Comparison of ENCODE assay signal across 8 cellular contexts in the genomic region with DNA sequence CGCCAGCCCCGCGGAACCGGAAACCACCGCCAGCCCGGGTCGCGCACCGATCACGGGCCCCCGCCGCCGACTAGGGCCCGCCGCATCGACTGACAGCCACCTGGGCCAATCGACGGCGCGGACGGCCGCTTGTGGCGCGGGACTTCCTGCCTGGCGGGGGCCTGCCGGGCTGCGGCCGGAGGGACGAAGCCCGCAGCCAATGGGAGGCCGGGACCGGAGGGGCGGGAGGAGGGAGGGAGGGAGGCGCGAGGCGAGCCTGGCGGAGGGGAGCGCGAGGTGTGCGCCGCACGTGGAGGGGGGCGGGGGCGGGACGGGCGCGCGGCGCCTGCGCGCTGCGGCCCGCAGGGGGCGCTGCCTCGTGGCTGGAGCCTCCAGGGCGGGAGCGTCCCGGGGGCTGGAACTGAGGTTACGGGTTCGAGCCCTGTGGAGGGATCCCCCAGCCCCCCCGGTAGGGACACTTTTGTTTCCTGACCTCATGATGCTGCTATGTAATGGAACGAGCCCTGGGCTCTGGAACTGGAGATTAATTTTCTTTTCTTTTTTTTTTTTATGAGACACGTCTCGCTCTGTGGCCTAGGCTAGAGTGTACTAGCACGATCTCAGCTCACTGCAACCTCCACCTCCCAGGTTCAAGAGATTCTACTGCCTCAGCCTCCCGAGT. TPM values are rescaled to one million over a fixed set of nuclear protein-coding genes. Genes with fewer than 3 reads are reported as not detected.
DNase-seq lines count a peak whose midpoint lies in the region; ATAC-seq and TF ChIP-seq lines count a peak whose summit lies in the region.

A gene with protein sequence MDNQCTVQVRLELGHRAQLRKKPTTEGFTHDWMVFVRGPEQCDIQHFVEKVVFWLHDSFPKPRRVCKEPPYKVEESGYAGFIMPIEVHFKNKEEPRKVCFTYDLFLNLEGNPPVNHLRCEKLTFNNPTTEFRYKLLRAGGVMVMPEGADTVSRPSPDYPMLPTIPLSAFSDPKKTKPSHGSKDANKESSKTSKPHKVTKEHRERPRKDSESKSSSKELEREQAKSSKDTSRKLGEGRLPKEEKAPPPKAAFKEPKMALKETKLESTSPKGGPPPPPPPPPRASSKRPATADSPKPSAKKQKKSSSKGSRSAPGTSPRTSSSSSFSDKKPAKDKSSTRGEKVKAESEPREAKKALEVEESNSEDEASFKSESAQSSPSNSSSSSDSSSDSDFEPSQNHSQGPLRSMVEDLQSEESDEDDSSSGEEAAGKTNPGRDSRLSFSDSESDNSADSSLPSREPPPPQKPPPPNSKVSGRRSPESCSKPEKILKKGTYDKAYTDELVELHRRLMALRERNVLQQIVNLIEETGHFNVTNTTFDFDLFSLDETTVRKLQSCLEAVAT (minus strand): TSS at position 45 of the 661 bp plus-strand sequence. CDS start 191 bp downstream, outside the sequence.

- H3K4me1 ChIP-seq in parathyroid adenoma (peaks cover 28% of the 10 kb centered on the region), tibial nerve (peaks cover 0 to 41% (median 37%) of the 10 kb centered on the region in 4 donors)

- H3K9ac ChIP-seq in parathyroid adenoma: peak within 1 kb of the TSS; percentile 73

- peak in 1 of 2 donors; percentile 52 for TF ChIP-seq EP300 in tibial nerve (IDR thresholded peaks at IDR 0.05)

- H3K36me3 ChIP-seq in parathyroid adenoma (ENCODE audit: control insufficient read depth, insufficient read depth, low read length) (no peaks in the 10 kb centered on the region), tibial nerve (no peaks in the 10 kb centered on the region)

- peak within 1 kb of the TSS; percentile 78 for H3K4me2 ChIP-seq in parathyroid adenoma (ENCODE audit: low read length)

- H3K27ac ChIP-seq in parathyroid adenoma (peak within 1 kb of the TSS; percentile 66), tibial nerve (peak within 1 kb of the TSS; percentile 76 to 93 (median 88))

- H2AFZ ChIP-seq in parathyroid adenoma: peak within 1 kb of the TSS; percentile 46

- DNase-seq in GM12864 (ENCODE audit: low read depth) (peak; percentile 87), NCI-H128 (lab: John Stamatoyannopoulos, UW; ENCODE audit: unreplicated experiment) (peak; percentile 86), SW 1271 (lab: John Stamatoyannopoulos, UW) (peak; percentile 89), Right ventricle myocardium superior (peak; percentile 98), tibial nerve (ENCODE audit: low spot score in 2 of 2) (peak; percentile 90 to 93)
- DNase-seq in activated naive CD8-positive, alpha-beta T cell treated with anti-CD3 and anti-CD28 coated beads, Interleukin-2, amount 50 U/mL, for 16 hours (ENCODE audit: low read depth, low spot score): peak; percentile 94

- peak in 1 of 2 donors; percentile 52 for TF ChIP-seq POLR2A in tibial nerve (IDR thresholded peaks at IDR 0.05)

- peak within 1 kb of the TSS; percentile 96 for H3K4me3 ChIP-seq in GM12864 (ENCODE audit: low read depth, low read length)
- H3K4me3 ChIP-seq in parathyroid adenoma (ENCODE audit: low read depth, low read length): peak within 1 kb of the TSS; percentile 86
- peak within 1 kb of the TSS; percentile 70 to 97 (median 78) for H3K4me3 ChIP-seq in tibial nerve

- peak; percentile 79 for TF ChIP-seq CTCF in GM12864 (IDR thresholded peaks at IDR 0.05; ENCODE audit: low read depth, low read length, missing control alignments)
- peak; percentile 48 for TF ChIP-seq CTCF in parathyroid adenoma (IDR thresholded peaks at IDR 0.05)
- TF ChIP-seq CTCF in tibial nerve (IDR thresholded peaks at IDR 0.05): peak; percentile 70 to 98 (median 84)

- H3K9me3 ChIP-seq in parathyroid adenoma (ENCODE audit: control insufficient read depth, low read length) (no peaks in the 10 kb centered on the region), tibial nerve (no peaks in the 10 kb centered on the region)

- WGBS in tibial nerve, 2 donors: 8 to 16% methylated on average over 16 to 29 of the region's 66 CpGs

- H3K79me2 ChIP-seq in parathyroid adenoma: peaks cover 38% of the 10 kb centered on the region

- no peaks in the 10 kb centered on the region for H3K27me3 ChIP-seq in parathyroid adenoma (ENCODE audit: control insufficient read depth, insufficient read depth, low read length)
- no peaks in the 10 kb centered on the region for H3K27me3 ChIP-seq in tibial nerve

- peak; percentile 89 for ATAC-seq in HG02623 (IDR thresholded peaks at IDR 0.05; ENCODE audit: unreplicated experiment)
- peak; percentile 99 for ATAC-seq in Right ventricle myocardium superior (ENCODE audit: poor library complexity)

- intact Hi-C loops in Right ventricle myocardium superior (cut with DNase I): loop anchor here (5.0 to 10.0 kb wide), 2 partner anchors 58 to 235 kb away; no protein-coding TSS in a partner anchor

RNA-seq across cellular contexts. Expression of the gene that starts here (rescaled TPM):
- 37.2 TPM for total RNA-seq in Right ventricle myocardium superior
- 10 to 100 TPM; 15.1 to 42.0 (median 19.9) TPM for total RNA-seq in tibial nerve

Comparison
In these comparisons a context has a peak if more than half of its experiments do, and no peak if none do; other contexts are left out.
1. Peak in every context shown above with its lines: DNase-seq, ATAC-seq, H3K4me3 ChIP-seq and H3K27ac ChIP-seq.